7 cellular contexts compared by ENCODE assay signal in genomic region chr17:488993-489757, GRCh38. TPM values are rescaled to one million over a fixed set of nuclear protein-coding genes. Genes with fewer than 3 reads are reported as not detected.
DNase-seq lines count a peak whose midpoint lies in the region; FAIRE-seq and TF ChIP-seq lines count a peak whose summit lies in the region.

No MANE protein-coding gene starts in this region.

- WGBS in GM23248 (ENCODE audit: low coverage in 1 of 2, low lambda C conversion rate in 2 of 2, missing lambda C conversion rate in 2 of 2), 2 experiments, result 48 to 61% methylated on average over 18 to 25 of the region's 25 CpGs

- H2AFZ ChIP-seq in GM23248, result peak overlapping the region; percentile 77

- TF ChIP-seq POLR2A in GM12892 (IDR thresholded peaks at IDR 0.05; ENCODE audit: low read depth, low read length), result no peak

- no peaks in the 10 kb centered on the region for H3K9me2 ChIP-seq in GM23248 (ENCODE audit: insufficient read depth)

- H3K27me3 ChIP-seq in GM23248 (replicated peaks; ENCODE audit: insufficient read depth), result no peaks in the 10 kb centered on the region
- H3K27me3 ChIP-seq in SJCRH30, result no peaks in the 10 kb centered on the region

- peak overlapping the region; percentile 61 for H3K27ac ChIP-seq in GM23248
- peak overlapping the region; percentile 28; the same call in 1 of the 2 replicates for H3K27ac ChIP-seq in SJCRH30

- H3K4me1 ChIP-seq in GM23248 (ENCODE audit: insufficient read depth), result no peaks in the 10 kb centered on the region
- H3K4me1 ChIP-seq in SJCRH30, result peaks cover 5% of the 10 kb centered on the region

- FAIRE-seq in GM12892 (lab: Jason Lieb, UNC), result no peak

- no peaks in the 10 kb centered on the region for H3K36me3 ChIP-seq in GM23248 (ENCODE audit: low read depth)
- H3K36me3 ChIP-seq in SJCRH30, result no peaks in the 10 kb centered on the region

- H4K20me1 ChIP-seq in GM23248 (ENCODE audit: insufficient read depth), result no peaks in the 10 kb centered on the region

- H3K9me3 ChIP-seq in GM23248 (ENCODE audit: low read depth), result no peaks in the 10 kb centered on the region
- H3K9me3 ChIP-seq in SJCRH30 (replicated peaks), result no peaks in the 10 kb centered on the region

- H3K4me3 ChIP-seq in GM23248, result peak overlapping the region; percentile 75
- H3K4me3 ChIP-seq in SJCRH30, result peak overlapping the region; percentile 72

- peak overlapping the region; percentile 82 for H3K4me2 ChIP-seq in GM23248 (ENCODE audit: unreplicated experiment)

- peak; percentile 43 for DNase-seq in GM23248
- DNase-seq in SJCRH30, result no peak
- DNase-seq in effector CD4-positive, alpha-beta T cell, result peak; percentile 25
- DNase-seq in myocyte (ENCODE audit: low read depth), result peak; percentile 52
- no peak for DNase-seq in DMS153 treated with DMSO at 0.1 percent for 48 hours (lab: John Stamatoyannopoulos, UW; ENCODE audit: unreplicated experiment)
- no peak for DNase-seq in iPS-NIHi11 (ENCODE audit: low spot score)
- DNase-seq in GM12892 (ENCODE audit: insufficient read length), result no peak

- in situ Hi-C loops in GM23248 (cut with MboI), result no loop called here

- peak overlapping the region; percentile 80 for H3K9ac ChIP-seq in GM23248

- H3F3A ChIP-seq in GM23248 (ENCODE audit: insufficient read depth), result no peaks in the 10 kb centered on the region

- peaks cover 9% of the 10 kb centered on the region; the same call in 1 of the 2 replicates for H3K79me2 ChIP-seq in GM23248 (ENCODE audit: insufficient read depth)

RNA-seq across cellular contexts. Expression of gene RFLNB, which starts 43.4 kb away (rescaled TPM):
- total RNA-seq in GM23248 (2014; rRNA removed; shearing (Covaris generic)), result 73.1 and 78.9 TPM in 2 replicates
- 45.7 and 47.6 TPM in 2 replicates for polyA plus RNA-seq in GM23248 (2016; fragmentation: Nextera tagmentation; extraction: Ambion mirVana)
- total RNA-seq in SJCRH30 (2014; rRNA removed; shearing (Covaris generic)), result 30.3 and 32.1 TPM in 2 replicates
- 20.5 and 25.0 TPM in 2 replicates for total RNA-seq in myocyte
- 25.9 TPM for polyA plus RNA-seq in myocyte (2012)
- 3.9 TPM for polyA plus RNA-seq in GM12892 (2012; ENCODE audit: missing spikeins)

Comparison
In these comparisons a context has a peak if more than half of its experiments do, and no peak if none do; other contexts are left out.
1. DNase-seq: peak in GM23248 (single experiment), effector CD4-positive, alpha-beta T cell (single experiment) and myocyte (single experiment); none in SJCRH30 (0 of 2), DMS153 treated with DMSO at 0.1 percent for 48 hours (single experiment), iPS-NIHi11 (single experiment) and GM12892 (single experiment).